Comparison of ENCODE assay signal across 19 cellular contexts in the genomic region with DNA sequence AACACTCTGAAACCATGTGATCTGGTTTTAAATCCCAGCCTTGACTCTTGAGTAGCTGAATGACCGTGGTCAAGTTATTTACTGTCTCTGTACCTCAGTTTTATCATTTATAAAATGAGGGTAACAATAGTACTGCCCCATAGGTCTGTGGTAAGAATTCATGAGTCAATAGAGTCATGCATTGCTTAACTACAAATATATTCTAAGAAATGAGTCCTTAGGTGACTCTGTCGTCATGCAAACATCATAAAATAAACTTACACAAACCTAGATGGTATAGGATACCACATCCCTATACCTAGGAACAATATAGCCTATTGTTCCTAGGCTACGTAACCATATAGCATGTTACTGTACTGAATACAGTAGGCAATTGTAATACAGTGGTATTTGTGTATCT. TPM values are rescaled to one million over a fixed set of nuclear protein-coding genes. Genes with fewer than 3 reads are reported as not detected.
DNase-seq lines count a peak whose midpoint lies in the region; TF ChIP-seq lines count a peak whose summit lies in the region.
"Had no signal": no experiment of that assay in that cellular context is flagged by ENCODE, and none has a peak within 500 bp of the region (broad histone marks: within the 10 kb centered on the region; RNA-seq: fewer than 3 reads in every experiment).

No MANE protein-coding gene starts in this region.

- H3K9me3 ChIP-seq in MG63 (no peaks in the 10 kb centered on the region), sigmoid colon (no peaks in the 10 kb centered on the region)

- WGBS in sigmoid colon, 2 donors: 26 to 68% methylated on average over 3 of the region's 3 CpGs

- H3K27me3 ChIP-seq in MG63 (no peaks in the 10 kb centered on the region), sigmoid colon (no peaks in the 10 kb centered on the region)

- DNase-seq in SIG-M5 treated with dmso at 0.1 percent for 504 hours (lab: John Stamatoyannopoulos, UW; ENCODE audit: unreplicated experiment): peak; percentile 12
- no peak for DNase-seq in SIG-M5 (lab: John Stamatoyannopoulos, UW)
- peak; percentile 58 for DNase-seq in ELR (ENCODE audit: low read depth)
- peak; percentile 9 for DNase-seq in MV-4-11 (lab: John Stamatoyannopoulos, UW)
- DNase-seq in epithelial cell of prostate (ENCODE audit: low read depth, low spot score): no peak
- DNase-seq in MG63: no peak
- no peak for DNase-seq in sigmoid colon
- DNase-seq in AML-193 (lab: John Stamatoyannopoulos, UW): no peak
- DNase-seq: 8988T; CD4-positive, alpha-beta T cell; DMS153; GOT3; NCI-H1105 treated with DMSO at 0.1 percent for 48 hours; NCI-H1694; NCI-H2081 treated with DMSO at 0.1 percent for 48 hours; NCI-H510A; NCI-H748 treated with DMSO at 0.1 percent for 48 hours; SHP77 treated with DMSO at 0.1 percent for 48 hours had no signal

- TF ChIP-seq POLR2A in sigmoid colon (IDR thresholded peaks at IDR 0.05): no peak

- H3K27ac ChIP-seq in epithelial cell of prostate (peak overlapping the region; percentile 25), sigmoid colon (no peak overlapping the region)

- no peak overlapping the region for H3K4me3 ChIP-seq in MG63
- no peak overlapping the region for H3K4me3 ChIP-seq in sigmoid colon
- H3K4me3 ChIP-seq: GM12878 had no signal

- H3K36me3 ChIP-seq in MG63: no peaks in the 10 kb centered on the region
- H3K36me3 ChIP-seq in sigmoid colon: no peaks in the 10 kb centered on the region

- intact Hi-C loops in sigmoid colon (cut with DNase I): no loop called here

- no peak for TF ChIP-seq EP300 in sigmoid colon (IDR thresholded peaks at IDR 0.05)

- peaks cover 0 to 15% (median 10%) of the 10 kb centered on the region in 4 donors for H3K4me1 ChIP-seq in sigmoid colon

- TF ChIP-seq CTCF in sigmoid colon (IDR thresholded peaks at IDR 0.05): no peak

RNA-seq across cellular contexts. Expression of a gene that starts 20.3 kb away (rescaled TPM):
- 2.4 and 2.9 TPM in 2 replicates for total RNA-seq in MG63 (2014; rRNA removed; shearing (Covaris generic); ENCODE audit: low replicate concordance)
- total RNA-seq in sigmoid colon: 100 to 1,000 TPM in 1 of 4 donors, 10 to 100 TPM in 3; 76.7 to 110 (median 91.3) TPM
- 1 to 10 TPM; 2.4 to 7.4 (median 4.9) TPM for polyA plus RNA-seq in sigmoid colon

Comparison
In these comparisons a context has a peak if more than half of its experiments do, and no peak if none do; other contexts are left out.
1. DNase-seq: peak in SIG-M5 treated with dmso at 0.1 percent for 504 hours (single experiment), ELR (single experiment) and MV-4-11 (single experiment); none in SIG-M5 (single experiment), epithelial cell of prostate (single experiment), MG63 (single experiment), sigmoid colon (single experiment) and AML-193 (0 of 2).
2. RNA of a gene that starts 20.3 kb away (total RNA-seq): 76.7 to 110 TPM in sigmoid colon; 2.4 to 2.9 TPM in MG63; every median in the first group is over 10 times any median in the second.